Comparison of ENCODE assay signal across 1 cellular context in genomic region chr10:15813415-15813814, GRCh38.
TF ChIP-seq lines count a peak whose summit lies in the region.

No MANE protein-coding gene starts in this region.

TF ChIP-seq in HEK293, 187 proteins besides CTCF, POLR2A, EP300 and RAD21 (continued from another document):
- TF ChIP-seq PRDM4 (tag by site-specific recombination; IDR thresholded peaks at IDR 0.05): peak; percentile 48; the same call in 1 of the 2 replicates
- peak; percentile 48; the same call in 1 of the 2 replicates for TF ChIP-seq FEZF1 (tag by site-specific recombination; IDR thresholded peaks at IDR 0.05)
- TF ChIP-seq PRDM10 (tag by site-specific recombination; IDR thresholded peaks at IDR 0.05): no peak; the same call in 1 of the 2 replicates
- no peak for TF ChIP-seq ZNF670 (tag by site-specific recombination; IDR thresholded peaks at IDR 0.05; ENCODE audit: low read depth)
- TF ChIP-seq SP7 (tag by site-specific recombination; IDR thresholded peaks at IDR 0.05): 0 out of 2 replicates have a peak, but pooled peaks have one; percentile 38
- no peak for TF ChIP-seq ZNF521 (tag by site-specific recombination; IDR thresholded peaks at IDR 0.05)
- 0 out of 2 replicates have a peak, but pooled peaks have one; percentile 17 for TF ChIP-seq ZNF558 (tag by site-specific recombination; IDR thresholded peaks at IDR 0.05)
- TF ChIP-seq ZNF600 (tag by site-specific recombination; IDR thresholded peaks at IDR 0.05): no peak
- TF ChIP-seq ZNF843 (tag by site-specific recombination; IDR thresholded peaks at IDR 0.05): 0 out of 2 replicates have a peak, but pooled peaks have one; percentile 65
- TF ChIP-seq ZBTB17 (tag by site-specific recombination; IDR thresholded peaks at IDR 0.05): peak; percentile 20; the same call in 1 of the 2 replicates
- no peak for TF ChIP-seq REST (tag by site-specific recombination; IDR thresholded peaks at IDR 0.05)
- no peak for TF ChIP-seq PBX3 (CRISPR knock-in tag; IDR thresholded peaks at IDR 0.05)
- 0 out of 2 replicates have a peak, but pooled peaks have one; percentile 12 for TF ChIP-seq HIC1 (tag by site-specific recombination; IDR thresholded peaks at IDR 0.05)
- TF ChIP-seq ZNF658 (tag by site-specific recombination; IDR thresholded peaks at IDR 0.05): no peak
- TF ChIP-seq ZBTB1 (tag by site-specific recombination; IDR thresholded peaks at IDR 0.05): no peak
- TF ChIP-seq ZNF221 (tag by site-specific recombination; IDR thresholded peaks at IDR 0.05; ENCODE audit: borderline replicate concordance): no peak
- no peak for TF ChIP-seq ZNF701 (tag by site-specific recombination; IDR thresholded peaks at IDR 0.05)
- TF ChIP-seq ZNF37A (tag by site-specific recombination; IDR thresholded peaks at IDR 0.05): peak; percentile 56; the same call in 1 of the 2 replicates
- peak; percentile 61; the same call in 1 of the 2 replicates for TF ChIP-seq ZNF624 (tag by site-specific recombination; IDR thresholded peaks at IDR 0.05)
- TF ChIP-seq YY2 (tag by site-specific recombination; IDR thresholded peaks at IDR 0.05): 0 out of 2 replicates have a peak, but pooled peaks have one; percentile 31
- TF ChIP-seq ZNF473 (tag by site-specific recombination; IDR thresholded peaks at IDR 0.05): no peak
- TF ChIP-seq ZBTB44 (tag by site-specific recombination; IDR thresholded peaks at IDR 0.05): peak; percentile 92
- TF ChIP-seq ZFP3 (tag by site-specific recombination; IDR thresholded peaks at IDR 0.05; ENCODE audit: low read depth): no peak
- peak; percentile 78 for TF ChIP-seq IKZF3 (tag by site-specific recombination; IDR thresholded peaks at IDR 0.05)
- TF ChIP-seq ZNF561 (tag by site-specific recombination; IDR thresholded peaks at IDR 0.05; ENCODE audit: borderline replicate concordance): peak; percentile 89
- peak; percentile 28; the same call in 1 of the 2 replicates for TF ChIP-seq BCL11A (tag by site-specific recombination; IDR thresholded peaks at IDR 0.05; ENCODE audit: low read depth)
- 0 out of 2 replicates have a peak, but pooled peaks have one; percentile 52 for TF ChIP-seq ZNF660 (tag by site-specific recombination; IDR thresholded peaks at IDR 0.05)
- peak; percentile 54; the same call in 1 of the 2 replicates for TF ChIP-seq HOXD13 (CRISPR knock-in tag; IDR thresholded peaks at IDR 0.05; ENCODE audit: borderline replicate concordance)
- TF ChIP-seq ZNF302 (tag by site-specific recombination; IDR thresholded peaks at IDR 0.05; ENCODE audit: low read depth): no peak
- TF ChIP-seq ZNF549 (tag by site-specific recombination; IDR thresholded peaks at IDR 0.05): peak; percentile 46
- peak; percentile 62; the same call in 1 of the 2 replicates for TF ChIP-seq OSR2 (tag by site-specific recombination; IDR thresholded peaks at IDR 0.05)
- 0 out of 2 replicates have a peak, but pooled peaks have one; percentile 65 for TF ChIP-seq ZNF626 (tag by site-specific recombination; IDR thresholded peaks at IDR 0.05)
- no peak for TF ChIP-seq ZNF398 (tag by site-specific recombination; IDR thresholded peaks at IDR 0.05)
- no peak for TF ChIP-seq ZNF664 (tag by site-specific recombination; IDR thresholded peaks at IDR 0.05)
- 0 out of 2 replicates have a peak, but pooled peaks have one; percentile 28 for TF ChIP-seq ZNF830 (tag by site-specific recombination; IDR thresholded peaks at IDR 0.05; ENCODE audit: low read depth)
- no peak for TF ChIP-seq ZFHX2 (tag by site-specific recombination; conservative IDR thresholded peaks at IDR 0.05)
- peak; percentile 94 for TF ChIP-seq ZNF10 (tag by site-specific recombination; IDR thresholded peaks at IDR 0.05)
- peak; percentile 52; the same call in 1 of the 2 replicates for TF ChIP-seq BCL6B (tag by site-specific recombination; IDR thresholded peaks at IDR 0.05)
- no peak for TF ChIP-seq ZSCAN30 (tag by site-specific recombination; IDR thresholded peaks at IDR 0.05)
- TF ChIP-seq KLF10 (tag by site-specific recombination; IDR thresholded peaks at IDR 0.05): peak; percentile 60
